In genomic region chr15:101193063-101193712, GRCh38 we compare ENCODE assay signal across 11 cellular contexts. TPM values are rescaled to one million over a fixed set of nuclear protein-coding genes. Genes with fewer than 3 reads are reported as not detected.
DNase-seq lines count a peak whose midpoint lies in the region; ATAC-seq and TF ChIP-seq lines count a peak whose summit lies in the region.
"Had no signal": no experiment of that assay in that cellular context is flagged by ENCODE, and none has a peak within 500 bp of the region (broad histone marks: within the 10 kb centered on the region; RNA-seq: fewer than 3 reads in every experiment).

No MANE protein-coding gene starts in this region.

- BruUV-seq in Caco-2 (replicated peaks; lab: Mats Ljungman, UMichigan): no TSS peak

- TF ChIP-seq CTCF in AG09309 (IDR thresholded peaks at IDR 0.05; ENCODE audit: control insufficient read depth, insufficient read depth, low read depth, low read length, missing control alignments) (no peak), RWPE1 (conservative IDR thresholded peaks at IDR 0.05; ENCODE audit: low read depth) (no peak), foreskin keratinocyte (conservative IDR thresholded peaks at IDR 0.05) (no peak), ovary (IDR thresholded peaks at IDR 0.05) (no peak), BE2C (IDR thresholded peaks at IDR 0.05; ENCODE audit: low read depth, low read length) (no peak), Caco-2 (IDR thresholded peaks at IDR 0.05; ENCODE audit: insufficient read depth in 1 of 2, low read depth in 1 of 2, low read length in 1 of 2, severe bottlenecking in 1 of 2, unreplicated experiment in 1 of 2) (no peak)

- no peaks in the 10 kb centered on the region for H3K36me3 Mint-ChIP-seq in Caco-2 (ENCODE audit: insufficient read depth, unreplicated experiment)
- H3K36me3 Mint-ChIP-seq in CD4-positive, alpha-beta memory T cell: no peaks in the 10 kb centered on the region

- H3K36me3 ChIP-seq in ovary (no peaks in the 10 kb centered on the region), BE2C (no peaks in the 10 kb centered on the region; the same call in 1 of the 2 replicates), Caco-2 (ENCODE audit: control insufficient read depth, insufficient read depth, low read length) (no peaks in the 10 kb centered on the region)
- H3K36me3 ChIP-seq in CD4-positive, alpha-beta memory T cell (ENCODE audit: insufficient read depth, low read length): no peaks in the 10 kb centered on the region

- POLR2A ChIA-PET in RWPE1 (lab: Yijun Ruan, JAX; ENCODE audit: low non-redundant PET) (no interaction called here), HEK293T (lab: Yijun Ruan, JAX) (no interaction called here), Caco-2 (lab: Charles Lee) (no interaction called here)
- POLR2A ChIA-PET in CD4-positive, alpha-beta memory T cell (lab: Charles Lee; ENCODE audit: partially characterized antibody): no interaction called here

- intact Hi-C loops in ovary (cut with DNase I) (loop anchor here in 1 of 4 donors (10.0 kb wide), 1 partner anchor 52 kb away; no protein-coding TSS in a partner anchor), Caco-2 (cut with micrococcal nuclease; ENCODE audit: unreplicated experiment) (no loop called here)
- intact Hi-C loops in CD4-positive, alpha-beta memory T cell (cut with micrococcal nuclease): no loop called here

- TF ChIP-seq POLR2A in ovary (IDR thresholded peaks at IDR 0.05): no peak

- H3K9me3 ChIP-seq in ovary (no peaks in the 10 kb centered on the region), BE2C (no peaks in the 10 kb centered on the region), Caco-2 (no peaks in the 10 kb centered on the region)
- no peaks in the 10 kb centered on the region for H3K9me3 ChIP-seq in CD4-positive, alpha-beta memory T cell (ENCODE audit: control insufficient read depth in 1 of 2, low read length in 2 of 2)

- H3K27me3 Mint-ChIP-seq in Caco-2 (ENCODE audit: insufficient read depth, unreplicated experiment): no peaks in the 10 kb centered on the region
- no peaks in the 10 kb centered on the region for H3K27me3 Mint-ChIP-seq in CD4-positive, alpha-beta memory T cell
- H3K27me3 Mint-ChIP-seq: memory B cell had no signal

- H3K27ac Mint-ChIP-seq in Caco-2 (ENCODE audit: unreplicated experiment): no peak overlapping the region
- H3K27ac Mint-ChIP-seq in CD4-positive, alpha-beta memory T cell: no peak overlapping the region
- H3K27ac Mint-ChIP-seq: memory B cell had no signal

- ATAC-seq in foreskin keratinocyte: peak; percentile 37

- peaks cover 45% of the 10 kb centered on the region for H3K4me1 ChIP-seq in foreskin keratinocyte
- H3K4me1 ChIP-seq in ovary (ENCODE audit: insufficient read depth): peaks cover 31% of the 10 kb centered on the region
- H3K4me1 ChIP-seq in BE2C: peaks cover 24% of the 10 kb centered on the region
- H3K4me1 ChIP-seq in Caco-2: no peaks in the 10 kb centered on the region
- peaks cover 43% of the 10 kb centered on the region for H3K4me1 ChIP-seq in CD4-positive, alpha-beta memory T cell (ENCODE audit: insufficient read depth, low read length)

- H3K27ac ChIP-seq in RWPE1 (peak overlapping the region; percentile 57), foreskin keratinocyte (peak overlapping the region; percentile 42), ovary (peak overlapping the region; percentile 40 to 74)
- H3K27ac ChIP-seq in CD4-positive, alpha-beta memory T cell (ENCODE audit: low read depth, low read length): no peak overlapping the region
- H3K27ac ChIP-seq: SK-N-MC had no signal

- H3K4me3 ChIP-seq in AG09309 (ENCODE audit: control insufficient read depth, low read depth, low read length): peak overlapping the region; percentile 11; the same call in 1 of the 2 replicates
- no peak overlapping the region for H3K4me3 ChIP-seq in ovary
- H3K4me3 ChIP-seq in BE2C (ENCODE audit: low read depth, low read length): no peak overlapping the region
- no peak overlapping the region for H3K4me3 ChIP-seq in Caco-2 (ENCODE audit: low read depth, low read length)
- H3K4me3 ChIP-seq in CD4-positive, alpha-beta memory T cell (ENCODE audit: low read length in 2 of 2): no peak overlapping the region
- H3K4me3 ChIP-seq: SK-N-MC had no signal

- no peaks in the 10 kb centered on the region for H3K9me3 Mint-ChIP-seq in Caco-2 (ENCODE audit: unreplicated experiment)
- H3K9me3 Mint-ChIP-seq in CD4-positive, alpha-beta memory T cell: no peaks in the 10 kb centered on the region
- H3K9me3 Mint-ChIP-seq: memory B cell had no signal

- no peak for TF ChIP-seq EP300 in ovary (IDR thresholded peaks at IDR 0.05)

- H3K27me3 ChIP-seq in foreskin keratinocyte (no peaks in the 10 kb centered on the region), ovary (no peaks in the 10 kb centered on the region), BE2C (no peaks in the 10 kb centered on the region), Caco-2 (replicated peaks; ENCODE audit: control insufficient read depth, insufficient read depth, low read length) (no peaks in the 10 kb centered on the region)
- H3K27me3 ChIP-seq in CD4-positive, alpha-beta memory T cell (ENCODE audit: insufficient read depth, low read length): no peaks in the 10 kb centered on the region

- H3K4me3 Mint-ChIP-seq in Caco-2 (ENCODE audit: unreplicated experiment): no peak overlapping the region
- peak overlapping the region in 2 of 8 donors; percentile 15 to 21 for H3K4me3 Mint-ChIP-seq in CD4-positive, alpha-beta memory T cell
- H3K4me3 Mint-ChIP-seq: memory B cell had no signal

- no peak for DNase-seq in AG09309 (ENCODE audit: low read depth)
- no peak for DNase-seq in RWPE1 (ENCODE audit: low spot score)
- no peak for DNase-seq in foreskin keratinocyte
- DNase-seq in ovary: peak; percentile 46 to 80 (median 57)
- no peak for DNase-seq in HEK293T (ENCODE audit: extremely low spot score)
- DNase-seq in BE2C: no peak
- no peak for DNase-seq in Caco-2
- no peak for DNase-seq in CD4-positive, alpha-beta memory T cell
- DNase-seq: activated T-cell treated with anti-CD3 and anti-CD28 coated beads, Interleukin-2, amount 50 U/mL, for 1 hour had no signal

- H3K4me1 Mint-ChIP-seq in Caco-2 (ENCODE audit: low read depth, unreplicated experiment): peaks cover 7% of the 10 kb centered on the region
- peaks cover 44 to 86% (median 63%) of the 10 kb centered on the region in 4 donors for H3K4me1 Mint-ChIP-seq in CD4-positive, alpha-beta memory T cell

- 13 to 27% (median 15%) methylated on average over 19 of the region's 19 CpGs for WGBS in ovary, 3 donors

- CTCF ChIA-PET in RWPE1 (lab: Yijun Ruan, JAX) (no interaction called here), HEK293T (lab: Yijun Ruan, JAX) (interaction anchor here (1.1 kb wide), 1 partner anchor 12 kb away, joined by 3 read pairs; no protein-coding TSS in a partner anchor), Caco-2 (lab: Charles Lee) (interaction anchor here (0.6 kb wide), 1 partner anchor 40 kb away, joined by 4 read pairs; no protein-coding TSS in a partner anchor)
- CTCF ChIA-PET in CD4-positive, alpha-beta memory T cell (lab: Charles Lee; ENCODE audit: partially characterized antibody): no interaction called here

TF ChIP-seq in HEK293T, 16 proteins besides CTCF, POLR2A, EP300 and RAD21:
- TF ChIP-seq SUZ12 (IDR thresholded peaks at IDR 0.05) (no peak), CTBP1 (IDR thresholded peaks at IDR 0.05; ENCODE audit: borderline replicate concordance) (no peak), ARNT (IDR thresholded peaks at IDR 0.05) (no peak), FOXK2 (IDR thresholded peaks at IDR 0.05) (no peak), L3MBTL2 (conservative IDR thresholded peaks at IDR 0.05) (no peak), SP1 (IDR thresholded peaks at IDR 0.05) (no peak), ZNF384 (IDR thresholded peaks at IDR 0.05) (no peak), PKNOX1 (IDR thresholded peaks at IDR 0.05) (no peak), HDGF (IDR thresholded peaks at IDR 0.05; ENCODE audit: borderline replicate concordance) (no peak), ELF4 (IDR thresholded peaks at IDR 0.05) (no peak), LEF1 (IDR thresholded peaks at IDR 0.05; ENCODE audit: borderline replicate concordance) (no peak), NFRKB (IDR thresholded peaks at IDR 0.05) (no peak), BHLHE40 (IDR thresholded peaks at IDR 0.05; ENCODE audit: borderline replicate concordance) (no peak), FOXM1 (IDR thresholded peaks at IDR 0.05; ENCODE audit: borderline replicate concordance) (no peak), FOXA1 (IDR thresholded peaks at IDR 0.05) (no peak), TARDBP (IDR thresholded peaks at IDR 0.05) (no peak)

RNA-seq across cellular contexts. Expression of gene CHSY1, which starts 58.7 kb away (rescaled TPM):
- total RNA-seq in foreskin keratinocyte (31.1 and 33.2 TPM in 2 replicates), ovary (10 to 100 TPM; 23.0 to 69.9 (median 33.1) TPM), Caco-2 (2022) (17.5 and 18.7 TPM in 2 replicates)
- polyA plus RNA-seq in foreskin keratinocyte (9.2 and 11.8 TPM in 2 replicates), ovary (10 to 100 TPM; 24.4 to 33.0 TPM)
- 51.3 TPM for polyA plus RNA-seq in BE2C (2012; ENCODE audit: insufficient read depth, insufficient read length, low read depth)
- total RNA-seq in CD4-positive, alpha-beta memory T cell: 10 to 100 TPM; 11.1 to 11.9 TPM
- 1 to 10 TPM in 1 of 2 donors, under 1 TPM in 1; 0.64 to 2.7 TPM for polyA plus RNA-seq in CD4-positive, alpha-beta memory T cell

Comparison
In these comparisons a context has a peak if more than half of its experiments do, and no peak if none do; other contexts are left out.
1. DNase-seq: peak in ovary (5 of 5); none in AG09309 (single experiment), RWPE1 (single experiment), foreskin keratinocyte (0 of 2), HEK293T (single experiment), BE2C (single experiment), Caco-2 (0 of 2) and CD4-positive, alpha-beta memory T cell (0 of 5).
2. CTCF ChIA-PET loops: an anchor here in HEK293T (1.1 kb wide) and Caco-2 (0.6 kb wide); none called in RWPE1 and CD4-positive, alpha-beta memory T cell.